ENCODE assay signal across 9 cellular contexts in genomic region chr1:975896-976683, GRCh38. TPM values are rescaled to one million over a fixed set of nuclear protein-coding genes. Genes with fewer than 3 reads are reported as not detected.
A peak's percentile ranks its signal among the peaks of the same experiment; 100 is the strongest.
DNase-seq lines count a peak whose midpoint lies in the region; ATAC-seq and TF ChIP-seq lines count a peak whose summit lies in the region.
"Had no signal": no experiment of that assay in that cellular context is flagged by ENCODE, and none has a peak within 500 bp of the region (broad histone marks: within the 10 kb centered on the region; RNA-seq: fewer than 3 reads in every experiment).

No MANE protein-coding gene starts in this region.

- H3K27me3 ChIP-seq in DND-41 (ENCODE audit: insufficient read depth, low read length, poor library complexity) (peaks cover 9% of the 10 kb centered on the region), fibroblast of lung (ENCODE audit: control insufficient read depth, insufficient read depth, low read length) (no peaks in the 10 kb centered on the region)

- H3K4me1 ChIP-seq in DND-41 (ENCODE audit: insufficient read depth, low read length) (peaks cover 15% of the 10 kb centered on the region), fibroblast of lung (ENCODE audit: control insufficient read depth, extremely low read depth, insufficient read depth, low read length) (no peaks in the 10 kb centered on the region)

- peaks cover 2% of the 10 kb centered on the region for H3K36me3 Mint-ChIP-seq in progenitor cell of endocrine pancreas (ENCODE audit: insufficient read depth)

- H3K9me3 Mint-ChIP-seq in progenitor cell of endocrine pancreas (ENCODE audit: low read depth) = peaks cover 3% of the 10 kb centered on the region
- H3K9me3 Mint-ChIP-seq: activated naive CD4-positive, alpha-beta T cell treated with anti-CD3 and anti-CD28 coated beads, Interleukin-2, amount 50 U/mL, for 24 hours had no signal

- H4K20me1 ChIP-seq in DND-41 (ENCODE audit: insufficient read depth, low read length) = peaks cover 6% of the 10 kb centered on the region
- H4K20me1 ChIP-seq in fibroblast of lung (ENCODE audit: control insufficient read depth, extremely low read depth, insufficient read depth, low read length) = no peaks in the 10 kb centered on the region

- H3K4me2 ChIP-seq in DND-41 (ENCODE audit: insufficient read depth, low read length) (peak overlapping the region; percentile 90), fibroblast of lung (ENCODE audit: extremely low read depth, insufficient read depth, low read length) (peak overlapping the region; percentile 51)

- peak; percentile 68 for DNase-seq in DND-41
- DNase-seq in HEK293T (ENCODE audit: extremely low spot score) = peak; percentile 84
- peak; percentile 37 to 66 for DNase-seq in NOMO-1 (lab: John Stamatoyannopoulos, UW; ENCODE audit: unreplicated experiment in 2 of 2)
- peak; percentile 47 for DNase-seq in activated T-cell treated with anti-CD3 and anti-CD28 coated beads for 4 hours
- DNase-seq in fibroblast of lung (ENCODE audit: low read depth in 2 of 2) = peak; percentile 38 to 53
- DNase-seq in progenitor cell of endocrine pancreas (ENCODE audit: low spot score, unreplicated experiment) = peak; percentile 65
- DNase-seq in putamen (ENCODE audit: low spot score) = no peak

- peak overlapping the region; percentile 59 for H3K9ac ChIP-seq in DND-41 (ENCODE audit: low read depth, low read length)
- H3K9ac ChIP-seq in fibroblast of lung (ENCODE audit: insufficient read depth, low read length) = peak overlapping the region; percentile 23

- H3K27me3 Mint-ChIP-seq in progenitor cell of endocrine pancreas = peaks cover 17% of the 10 kb centered on the region

- H3K36me3 ChIP-seq in DND-41 (ENCODE audit: insufficient read depth, low read length) = no peaks in the 10 kb centered on the region
- H3K36me3 ChIP-seq in fibroblast of lung (ENCODE audit: control insufficient read depth, insufficient read depth, low read length) = no peaks in the 10 kb centered on the region

- peak overlapping the region; percentile 78 for H2AFZ ChIP-seq in DND-41 (ENCODE audit: low read depth, low read length)
- peak overlapping the region; percentile 44 for H2AFZ ChIP-seq in fibroblast of lung (ENCODE audit: low read length)

- H3K4me3 Mint-ChIP-seq in progenitor cell of endocrine pancreas (ENCODE audit: low read depth) = peak overlapping the region; percentile 41
- H3K4me3 Mint-ChIP-seq: activated naive CD4-positive, alpha-beta T cell treated with anti-CD3 and anti-CD28 coated beads, Interleukin-2, amount 50 U/mL, for 24 hours had no signal

- TF ChIP-seq CTCF in DND-41 (IDR thresholded peaks at IDR 0.05; ENCODE audit: borderline replicate concordance, extremely low read depth, low read length, poor library complexity, severe bottlenecking) (peak; percentile 66), fibroblast of lung (conservative IDR thresholded peaks at IDR 0.05 in 1 of 2, IDR thresholded peaks at IDR 0.05 in 1 of 2; ENCODE audit: low read depth in 1 of 2, low read length in 2 of 2) (peak; percentile 35 to 53), progenitor cell of endocrine pancreas (IDR thresholded peaks at IDR 0.05; ENCODE audit: unreplicated experiment) (peak; percentile 67)

- H3K4me3 ChIP-seq in DND-41 (ENCODE audit: low read depth in 1 of 2, low read length in 2 of 2) (peak overlapping the region in 1 of 2 experiments; percentile 57; a peak in 2 of 4 replicates), fibroblast of lung (replicated peaks in 1 of 4; ENCODE audit: control extremely low read depth in 1 of 4, insufficient read depth in 1 of 4, low read depth in 3 of 4, low read length in 4 of 4) (peak overlapping the region in 1 of 4 experiments; percentile 32)

- POLR2A ChIA-PET in HEK293T (lab: Yijun Ruan, JAX) = interaction anchor here (0.8 kb wide), 1 partner anchor 21 kb away, joined by 4 read pairs; no protein-coding TSS in a partner anchor

- ATAC-seq in DND-41 (ENCODE audit: insufficient read depth, low read depth) (peak; percentile 88), HG03342 (IDR thresholded peaks at IDR 0.05; ENCODE audit: unreplicated experiment) (no peak)

- H3K27ac ChIP-seq in DND-41 (ENCODE audit: low read length) (peak overlapping the region; percentile 36; the same call in 1 of the 2 replicates), fibroblast of lung (ENCODE audit: insufficient read depth, low read length) (no peak overlapping the region)

- no peaks in the 10 kb centered on the region for H3K9me3 ChIP-seq in DND-41 (ENCODE audit: insufficient read depth, low read length, severe bottlenecking)
- no peaks in the 10 kb centered on the region for H3K9me3 ChIP-seq in fibroblast of lung (ENCODE audit: control insufficient read depth, insufficient read depth, low read depth, low read length)

- H3K27ac Mint-ChIP-seq in progenitor cell of endocrine pancreas = no peak overlapping the region
- H3K27ac Mint-ChIP-seq: activated naive CD4-positive, alpha-beta T cell treated with anti-CD3 and anti-CD28 coated beads, Interleukin-2, amount 50 U/mL, for 24 hours had no signal

- peaks cover 2% of the 10 kb centered on the region for H3K4me1 Mint-ChIP-seq in progenitor cell of endocrine pancreas (ENCODE audit: low read depth)
- H3K4me1 Mint-ChIP-seq: activated naive CD4-positive, alpha-beta T cell treated with anti-CD3 and anti-CD28 coated beads, Interleukin-2, amount 50 U/mL, for 24 hours had no signal

- CTCF ChIA-PET in HEK293T (lab: Yijun Ruan, JAX) = interaction anchor here (0.6 to 1.4 kb wide), 3 partner anchors 9 to 48 kb away, joined by 3 to 6 read pairs (median 3); no protein-coding TSS in a partner anchor

- H3K79me2 ChIP-seq in DND-41 (ENCODE audit: insufficient read depth, low read length) (no peaks in the 10 kb centered on the region), fibroblast of lung (ENCODE audit: control insufficient read depth, insufficient read depth, low read length) (no peaks in the 10 kb centered on the region)

TF ChIP-seq in HEK293T, 16 proteins besides CTCF, POLR2A, EP300 and RAD21:
- TF ChIP-seq SP1 (IDR thresholded peaks at IDR 0.05) = no peak
- no peak for TF ChIP-seq FOXK2 (IDR thresholded peaks at IDR 0.05)
- no peak for TF ChIP-seq PKNOX1 (IDR thresholded peaks at IDR 0.05)
- TF ChIP-seq BHLHE40 (IDR thresholded peaks at IDR 0.05; ENCODE audit: borderline replicate concordance) = no peak
- TF ChIP-seq NFRKB (IDR thresholded peaks at IDR 0.05) = no peak
- no peak for TF ChIP-seq L3MBTL2 (conservative IDR thresholded peaks at IDR 0.05)
- no peak for TF ChIP-seq LEF1 (IDR thresholded peaks at IDR 0.05; ENCODE audit: borderline replicate concordance)
- TF ChIP-seq SUZ12 (IDR thresholded peaks at IDR 0.05) = no peak
- TF ChIP-seq ELF4 (IDR thresholded peaks at IDR 0.05) = no peak
- no peak for TF ChIP-seq ZNF384 (IDR thresholded peaks at IDR 0.05)
- no peak for TF ChIP-seq ARNT (IDR thresholded peaks at IDR 0.05)
- TF ChIP-seq CTBP1 (IDR thresholded peaks at IDR 0.05; ENCODE audit: borderline replicate concordance) = no peak

RNA-seq across cellular contexts. Expression of gene PERM1, which starts 5.8 kb away (rescaled TPM):
- total RNA-seq in fibroblast of lung (0.17 TPM in 1 of 2 replicates, not detected in the other), progenitor cell of endocrine pancreas (not detected in 2 replicates)
- polyA plus RNA-seq in fibroblast of lung = 0.03 TPM in 1 of 2 replicates, not detected in the other
- polyA plus RNA-seq in fibroblast of lung (2012) = 0.48 and 0.58 TPM in 2 replicates
- not detected in 2 replicates for polyA minus RNA-seq in fibroblast of lung (ENCODE audit: low replicate concordance)

RNA-seq across cellular contexts. Expression of gene PLEKHN1, which starts 9.8 kb away (rescaled TPM):
- under 0.01 and 0.17 TPM in 2 replicates for total RNA-seq in fibroblast of lung
- polyA plus RNA-seq in fibroblast of lung = 0.41 and 0.44 TPM in 2 replicates
- polyA plus RNA-seq in fibroblast of lung (2012) = 0.98 and 1.5 TPM in 2 replicates
- polyA minus RNA-seq in fibroblast of lung (ENCODE audit: low replicate concordance) = 0.35 and 2.3 TPM in 2 replicates
- 1.1 and 1.9 TPM in 2 replicates for total RNA-seq in progenitor cell of endocrine pancreas

RNA-seq across cellular contexts. Expression of gene KLHL17, which starts 15.7 kb away (rescaled TPM):
- total RNA-seq in fibroblast of lung = 5.6 and 7.4 TPM in 2 replicates
- polyA plus RNA-seq in fibroblast of lung = 4.7 and 6.1 TPM in 2 replicates
- 5.9 and 7.5 TPM in 2 replicates for polyA plus RNA-seq in fibroblast of lung (2012)
- polyA minus RNA-seq in fibroblast of lung (ENCODE audit: low replicate concordance) = 1.6 and 4.1 TPM in 2 replicates
- 45.3 and 47.5 TPM in 2 replicates for total RNA-seq in progenitor cell of endocrine pancreas

RNA-seq across cellular contexts. Expression of gene NOC2L, which starts 17.0 kb away (rescaled TPM):
- 61.1 and 61.9 TPM in 2 replicates for total RNA-seq in fibroblast of lung
- 34.1 and 62.0 TPM in 2 replicates for polyA plus RNA-seq in fibroblast of lung
- polyA plus RNA-seq in fibroblast of lung (2012) = 47.9 and 88.2 TPM in 2 replicates
- 64.8 and 117 TPM in 2 replicates for polyA minus RNA-seq in fibroblast of lung (ENCODE audit: low replicate concordance)
- total RNA-seq in progenitor cell of endocrine pancreas = 71.9 and 78.2 TPM in 2 replicates

RNA-seq across cellular contexts. Expression of gene HES4, which starts 23.8 kb away (rescaled TPM):
- total RNA-seq in fibroblast of lung (1.5 and 2.0 TPM in 2 replicates), progenitor cell of endocrine pancreas (83.8 and 87.4 TPM in 2 replicates)
- 0.10 and 0.49 TPM in 2 replicates for polyA plus RNA-seq in fibroblast of lung
- 0.20 and 0.99 TPM in 2 replicates for polyA plus RNA-seq in fibroblast of lung (2012)
- 0.39 TPM in 1 of 2 replicates, not detected in the other for polyA minus RNA-seq in fibroblast of lung (ENCODE audit: low replicate concordance)
